In the genomic region with DNA sequence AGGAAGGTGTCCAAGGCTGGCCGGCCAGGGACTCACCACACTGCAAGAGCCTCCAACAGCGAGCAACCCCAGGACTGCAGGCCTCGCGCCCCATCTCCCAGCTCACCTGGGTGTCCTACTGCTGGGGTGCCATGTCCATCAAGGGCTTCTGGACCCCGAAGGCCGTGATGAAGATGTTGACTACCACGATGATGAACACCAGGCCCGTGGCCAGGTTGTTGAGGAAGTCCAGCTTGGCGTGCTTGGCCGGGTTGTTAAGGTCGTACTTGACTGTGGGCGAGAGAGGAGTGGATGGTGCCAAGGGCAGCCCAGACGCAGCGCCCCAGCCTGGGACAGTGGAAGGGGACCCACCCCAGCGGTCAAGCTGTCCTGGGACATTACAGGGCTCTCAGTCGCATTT, we compare ENCODE assay signal across 17 cellular contexts. TPM values are rescaled to one million over a fixed set of nuclear protein-coding genes. Genes with fewer than 3 reads are reported as not detected.
DNase-seq lines count a peak whose midpoint lies in the region; ATAC-seq and TF ChIP-seq lines count a peak whose summit lies in the region.
"Had no signal": no experiment of that assay in that cellular context is flagged by ENCODE, and none has a peak within 500 bp of the region (broad histone marks: within the 10 kb centered on the region; RNA-seq: fewer than 3 reads in every experiment).

No MANE protein-coding gene starts in this region.

- no peak overlapping the region for H3K4me3 Mint-ChIP-seq in activated CD4-positive, alpha-beta memory T cell treated with anti-CD3 and anti-CD28 coated beads, Interleukin-2, amount 10 ng/mL, durations not matched to agents 7 days and 5 days
- H3K4me3 Mint-ChIP-seq in activated CD4-positive, alpha-beta memory T cell treated with anti-CD3 and anti-CD28 coated beads for 36 hours: no peak overlapping the region
- H3K4me3 Mint-ChIP-seq in T-helper 17 cell (no peak overlapping the region), immature natural killer cell (peak overlapping the region in 4 of 5 donors; percentile 9 to 38 (median 26))
- H3K4me3 Mint-ChIP-seq: T-helper 2 cell treated with Interferon-gamma antibody and Interleukin-4, amounts not matched to agents 5 μg/mL and 100 μg/mL, for 36 hours had no signal

- H3K27me3 Mint-ChIP-seq in activated CD4-positive, alpha-beta memory T cell treated with anti-CD3 and anti-CD28 coated beads, Interleukin-2, amount 10 ng/mL, durations not matched to agents 7 days and 5 days: no peaks in the 10 kb centered on the region
- no peaks in the 10 kb centered on the region for H3K27me3 Mint-ChIP-seq in activated CD4-positive, alpha-beta memory T cell treated with anti-CD3 and anti-CD28 coated beads for 36 hours
- H3K27me3 Mint-ChIP-seq in T-helper 17 cell: no peaks in the 10 kb centered on the region
- peaks cover 3 to 6% (median 6%) of the 10 kb centered on the region in 3 donors for H3K27me3 Mint-ChIP-seq in immature natural killer cell (ENCODE audit: low read depth in 3 of 3)
- H3K27me3 Mint-ChIP-seq: progenitor cell of endocrine pancreas had no signal

- TF ChIP-seq POLR2A in suprapubic skin (IDR thresholded peaks at IDR 0.05): no peak

- H3K9me3 ChIP-seq in T-helper 17 cell (ENCODE audit: control insufficient read depth, low read length, poor library complexity, severe bottlenecking): no peaks in the 10 kb centered on the region
- H3K9me3 ChIP-seq in suprapubic skin: no peaks in the 10 kb centered on the region
- H3K9me3 ChIP-seq: MG63 had no signal

- ATAC-seq in T-helper 17 cell: no peak

- H3K27ac Mint-ChIP-seq in activated CD4-positive, alpha-beta memory T cell treated with anti-CD3 and anti-CD28 coated beads, Interleukin-2, amount 10 ng/mL, durations not matched to agents 7 days and 5 days: peak overlapping the region; percentile 10
- H3K27ac Mint-ChIP-seq in activated CD4-positive, alpha-beta memory T cell treated with anti-CD3 and anti-CD28 coated beads for 36 hours: no peak overlapping the region
- H3K27ac Mint-ChIP-seq in T-helper 17 cell: peak overlapping the region; percentile 87
- peak overlapping the region; percentile 60 to 92 (median 80) for H3K27ac Mint-ChIP-seq in immature natural killer cell
- H3K27ac Mint-ChIP-seq: progenitor cell of endocrine pancreas had no signal

- H3K27me3 ChIP-seq in suprapubic skin: no peaks in the 10 kb centered on the region
- H3K27me3 ChIP-seq: MG63 had no signal

- peaks cover 33% of the 10 kb centered on the region for H3K36me3 Mint-ChIP-seq in activated CD4-positive, alpha-beta memory T cell treated with anti-CD3 and anti-CD28 coated beads, Interleukin-2, amount 10 ng/mL, durations not matched to agents 7 days and 5 days (ENCODE audit: low read depth)
- peaks cover 28% of the 10 kb centered on the region for H3K36me3 Mint-ChIP-seq in activated CD4-positive, alpha-beta memory T cell treated with anti-CD3 and anti-CD28 coated beads for 36 hours
- H3K36me3 Mint-ChIP-seq in T-helper 17 cell (ENCODE audit: low read depth) (no peaks in the 10 kb centered on the region), immature natural killer cell (peaks cover 0 to 4% (median 0%) of the 10 kb centered on the region in 3 donors)

- DNase-seq in activated CD4-positive, alpha-beta memory T cell treated with anti-CD3 and anti-CD28 coated beads, Interleukin-2, amount 10 ng/mL, durations not matched to agents 7 days and 5 days: no peak
- DNase-seq in activated CD4-positive, alpha-beta memory T cell treated with anti-CD3 and anti-CD28 coated beads for 36 hours: no peak
- DNase-seq in T-helper 17 cell (peak in 2 of 3 donors; percentile 3 to 9), immature natural killer cell (no peak), suprapubic skin (ENCODE audit: low spot score in 2 of 2) (peak; percentile 52 to 69), dedifferentiated amniotic fluid mesenchymal stem cell (ENCODE audit: extremely low spot score) (no peak), dermis blood vessel endothelial cell (no peak), NCI-H1417 treated with DMSO at 0.1 percent for 48 hours (lab: John Stamatoyannopoulos, UW) (no peak)
- DNase-seq: activated CD4-positive, alpha-beta T cell treated with anti-CD3 and anti-CD28 coated beads, Interleukin-2, amount 50 U/mL, for 4 hours; activated naive CD4-positive, alpha-beta T cell treated with Interleukin-2 at 50 U/mL for 16 hours; GDM1; MG63; NCI-H748 treated with DMSO at 0.1 percent for 48 hours; RPMI8226; trophoblast cell had no signal

- H3K4me1 Mint-ChIP-seq in activated CD4-positive, alpha-beta memory T cell treated with anti-CD3 and anti-CD28 coated beads, Interleukin-2, amount 10 ng/mL, durations not matched to agents 7 days and 5 days: peaks cover 38% of the 10 kb centered on the region
- H3K4me1 Mint-ChIP-seq in activated CD4-positive, alpha-beta memory T cell treated with anti-CD3 and anti-CD28 coated beads for 36 hours (ENCODE audit: low read depth): peaks cover 43% of the 10 kb centered on the region
- H3K4me1 Mint-ChIP-seq in T-helper 17 cell: peaks cover 51% of the 10 kb centered on the region
- H3K4me1 Mint-ChIP-seq in immature natural killer cell: peaks cover 44 to 47% of the 10 kb centered on the region in 2 donors

- H3K36me3 ChIP-seq in suprapubic skin: peaks cover 41% of the 10 kb centered on the region

- CTCF ChIA-PET in activated CD4-positive, alpha-beta memory T cell treated with anti-CD3 and anti-CD28 coated beads, Interleukin-2, amount 10 ng/mL, durations not matched to agents 7 days and 5 days (lab: Charles Lee): interaction anchor here (3.4 kb wide), 1 partner anchor 16 kb away, joined by 15 read pairs; no protein-coding TSS in a partner anchor
- CTCF ChIA-PET in activated CD4-positive, alpha-beta memory T cell treated with anti-CD3 and anti-CD28 coated beads for 36 hours (lab: Charles Lee): interaction anchor here (5.0 kb wide), 1 partner anchor 16 kb away, joined by 21 read pairs; no protein-coding TSS in a partner anchor

- H3K27ac ChIP-seq in suprapubic skin: no peak overlapping the region

- peaks cover 51% of the 10 kb centered on the region for H3K4me1 ChIP-seq in suprapubic skin

- H3K4me3 ChIP-seq in suprapubic skin: no peak overlapping the region
- H3K4me3 ChIP-seq: MG63 had no signal

- no peak for TF ChIP-seq CTCF in suprapubic skin (IDR thresholded peaks at IDR 0.05)

- intact Hi-C loops in activated CD4-positive, alpha-beta memory T cell treated with anti-CD3 and anti-CD28 coated beads for 36 hours (cut with micrococcal nuclease): no loop called here

- no peaks in the 10 kb centered on the region for H3K9me3 Mint-ChIP-seq in activated CD4-positive, alpha-beta memory T cell treated with anti-CD3 and anti-CD28 coated beads, Interleukin-2, amount 10 ng/mL, durations not matched to agents 7 days and 5 days
- H3K9me3 Mint-ChIP-seq in activated CD4-positive, alpha-beta memory T cell treated with anti-CD3 and anti-CD28 coated beads for 36 hours: no peaks in the 10 kb centered on the region
- H3K9me3 Mint-ChIP-seq in immature natural killer cell: no peaks in the 10 kb centered on the region
- H3K9me3 Mint-ChIP-seq: T-helper 2 cell treated with Interferon-gamma antibody and Interleukin-4, amounts not matched to agents 5 μg/mL and 100 μg/mL, for 36 hours had no signal

- 86% methylated on average over 8 of the region's 16 CpGs for WGBS in suprapubic skin

- no peak for TF ChIP-seq EP300 in suprapubic skin (IDR thresholded peaks at IDR 0.05)

- POLR2A ChIA-PET in activated CD4-positive, alpha-beta memory T cell treated with anti-CD3 and anti-CD28 coated beads, Interleukin-2, amount 10 ng/mL, durations not matched to agents 7 days and 5 days (lab: Charles Lee): interaction anchor here (1.3 to 1.8 kb wide), 2 partner anchors 16 to 26 kb away, joined by 3 to 5 read pairs; no protein-coding TSS in a partner anchor
- POLR2A ChIA-PET in activated CD4-positive, alpha-beta memory T cell treated with anti-CD3 and anti-CD28 coated beads for 36 hours (lab: Charles Lee): no interaction called here

RNA-seq across cellular contexts. Expression of a gene that starts 9.3 kb away (rescaled TPM):
- total RNA-seq in activated CD4-positive, alpha-beta memory T cell treated with anti-CD3 and anti-CD28 coated beads, Interleukin-2, amount 10 ng/mL, durations not matched to agents 7 days and 5 days: 10 to 100 TPM; 36.9 to 37.4 TPM
- total RNA-seq in activated CD4-positive, alpha-beta memory T cell treated with anti-CD3 and anti-CD28 coated beads for 36 hours: 10 to 100 TPM; 77.9 to 82.0 TPM
- total RNA-seq in T-helper 17 cell: 100 to 1,000 TPM; 169 to 219 TPM
- 10 to 100 TPM; 51.3 to 91.0 (median 54.0) TPM for polyA plus RNA-seq in immature natural killer cell
- 100 to 1,000 TPM in 3 of 4 donors, 10 to 100 TPM in 1; 88.3 to 158 (median 113) TPM for total RNA-seq in suprapubic skin
- 35.4 and 52.0 TPM in 2 replicates for total RNA-seq in dermis blood vessel endothelial cell

RNA-seq across cellular contexts. Expression of a gene that starts 28.8 kb away (rescaled TPM):
- total RNA-seq in activated CD4-positive, alpha-beta memory T cell treated with anti-CD3 and anti-CD28 coated beads, Interleukin-2, amount 10 ng/mL, durations not matched to agents 7 days and 5 days: 10 to 100 TPM; 80.4 to 83.5 TPM
- total RNA-seq in activated CD4-positive, alpha-beta memory T cell treated with anti-CD3 and anti-CD28 coated beads for 36 hours: 10 to 100 TPM; 77.9 to 80.0 TPM
- total RNA-seq in T-helper 17 cell (10 to 100 TPM; 45.2 to 54.4 TPM), suprapubic skin (10 to 100 TPM; 43.2 to 63.6 (median 54.3) TPM), dermis blood vessel endothelial cell (70.2 and 74.4 TPM in 2 replicates)
- polyA plus RNA-seq in immature natural killer cell: 100 to 1,000 TPM in 1 of 3 donors, 10 to 100 TPM in 2; 55.1 to 105 (median 78.8) TPM

RNA-seq across cellular contexts. Expression of a gene that starts 59.1 kb away (rescaled TPM):
- under 1 TPM in 1 of 2 experiments, not detected in 1; 0.05 TPM for total RNA-seq in activated CD4-positive, alpha-beta memory T cell treated with anti-CD3 and anti-CD28 coated beads, Interleukin-2, amount 10 ng/mL, durations not matched to agents 7 days and 5 days
- 1 to 10 TPM; 1.2 to 1.6 TPM for total RNA-seq in activated CD4-positive, alpha-beta memory T cell treated with anti-CD3 and anti-CD28 coated beads for 36 hours
- total RNA-seq in T-helper 17 cell (not detected), suprapubic skin (10 to 100 TPM; 39.5 to 93.7 (median 45.3) TPM), dermis blood vessel endothelial cell (not detected in 2 replicates)
- polyA plus RNA-seq in immature natural killer cell: not detected

Comparison
In these comparisons a context has a peak if more than half of its experiments do, and no peak if none do; other contexts are left out.
1. DNase-seq: peak in T-helper 17 cell (2 of 3) and suprapubic skin (2 of 2); none in activated CD4-positive, alpha-beta memory T cell treated with anti-CD3 and anti-CD28 coated beads, Interleukin-2, amount 10 ng/mL, durations not matched to agents 7 days and 5 days (single experiment), activated CD4-positive, alpha-beta memory T cell treated with anti-CD3 and anti-CD28 coated beads for 36 hours (single experiment), immature natural killer cell (0 of 3), dedifferentiated amniotic fluid mesenchymal stem cell (single experiment), dermis blood vessel endothelial cell (single experiment) and NCI-H1417 treated with DMSO at 0.1 percent for 48 hours (single experiment).
2. H3K4me3 Mint-ChIP-seq: peak in immature natural killer cell (4 of 5); none in activated CD4-positive, alpha-beta memory T cell treated with anti-CD3 and anti-CD28 coated beads, Interleukin-2, amount 10 ng/mL, durations not matched to agents 7 days and 5 days (single experiment), activated CD4-positive, alpha-beta memory T cell treated with anti-CD3 and anti-CD28 coated beads for 36 hours (single experiment) and T-helper 17 cell (single experiment).
3. RNA of a gene that starts 59.1 kb away (total RNA-seq): 39.5 to 93.7 TPM in suprapubic skin; 1.2 to 1.6 TPM in activated CD4-positive, alpha-beta memory T cell treated with anti-CD3 and anti-CD28 coated beads for 36 hours, 0.05 TPM in activated CD4-positive, alpha-beta memory T cell treated with anti-CD3 and anti-CD28 coated beads, Interleukin-2, amount 10 ng/mL, durations not matched to agents 7 days and 5 days, not detected in T-helper 17 cell and not detected in dermis blood vessel endothelial cell; every median in the first group is over 10 times any median in the second.